3 cellular contexts compared by ENCODE assay signal in the genomic region with DNA sequence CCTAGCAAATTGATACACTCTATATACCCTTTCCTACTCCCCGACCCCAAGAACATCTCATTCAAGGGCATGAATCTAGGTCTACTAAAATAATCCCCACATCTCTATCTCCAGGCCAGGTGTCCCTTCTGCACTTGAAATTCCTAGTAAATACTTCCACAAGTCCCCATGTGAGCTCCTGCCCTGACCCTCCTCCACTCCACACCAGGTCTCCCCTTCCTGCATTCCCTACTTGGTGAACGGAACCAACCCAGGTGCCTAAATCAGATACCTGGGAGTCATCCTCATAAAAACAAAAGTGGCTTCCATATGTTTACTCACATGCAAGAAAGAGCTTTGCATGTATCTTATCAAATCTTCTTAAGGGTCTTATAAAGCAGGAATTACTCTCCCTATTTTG.
TF ChIP-seq lines count a peak whose summit lies in the region.

No MANE protein-coding gene starts in this region.

TF ChIP-seq in SK-N-SH, 30 proteins besides CTCF, POLR2A, EP300 and RAD21:
- no peak for TF ChIP-seq FOSL2 (IDR thresholded peaks at IDR 0.05; ENCODE audit: borderline replicate concordance, low read depth)

TF ChIP-seq in SK-N-SH treated with all-trans-retinoic acid at 6 μM for 48 hours, 23 proteins besides CTCF, POLR2A, EP300 and RAD21:
- TF ChIP-seq ESRRG (CRISPR knock-in tag; IDR thresholded peaks at IDR 0.05) = no peak
- no peak for TF ChIP-seq OSR1 (CRISPR knock-in tag; IDR thresholded peaks at IDR 0.05)
- no peak for TF ChIP-seq ZNF70 (CRISPR knock-in tag; IDR thresholded peaks at IDR 0.05)
- no peak for TF ChIP-seq PPARA (CRISPR knock-in tag; IDR thresholded peaks at IDR 0.05; ENCODE audit: borderline replicate concordance)
- no peak for TF ChIP-seq ARNTL (CRISPR knock-in tag; IDR thresholded peaks at IDR 0.05; ENCODE audit: borderline replicate concordance, low read depth)
- TF ChIP-seq ZFP30 (CRISPR knock-in tag; IDR thresholded peaks at IDR 0.05) = no peak
- no peak for TF ChIP-seq ISL1 (CRISPR knock-in tag; IDR thresholded peaks at IDR 0.05)
- no peak for TF ChIP-seq ZNF565 (CRISPR knock-in tag; conservative IDR thresholded peaks at IDR 0.05; ENCODE audit: low read depth)

TF ChIP-seq in IMR-90, 13 proteins besides CTCF, POLR2A, EP300 and RAD21:
- TF ChIP-seq NFE2L2 (IDR thresholded peaks at IDR 0.05; ENCODE audit: low read depth, low read length) = no peak
- TF ChIP-seq USF2 (IDR thresholded peaks at IDR 0.05; ENCODE audit: low read depth, low read length) = no peak
